In genomic region chr16:81499576-81500380, GRCh38 we compare ENCODE assay signal across 1 cellular context.
TF ChIP-seq lines count a peak whose summit lies in the region.

No MANE protein-coding gene starts in this region.

TF ChIP-seq in H1, 55 proteins besides CTCF, POLR2A, EP300 and RAD21 (continued from another document):
- TF ChIP-seq TEAD4 (IDR thresholded peaks at IDR 0.05; ENCODE audit: low read depth, low read length): no peak
- TF ChIP-seq YY1 (IDR thresholded peaks at IDR 0.05; ENCODE audit: low read depth, low read length): no peak
